16 cellular contexts compared by ENCODE assay signal in the genomic region with DNA sequence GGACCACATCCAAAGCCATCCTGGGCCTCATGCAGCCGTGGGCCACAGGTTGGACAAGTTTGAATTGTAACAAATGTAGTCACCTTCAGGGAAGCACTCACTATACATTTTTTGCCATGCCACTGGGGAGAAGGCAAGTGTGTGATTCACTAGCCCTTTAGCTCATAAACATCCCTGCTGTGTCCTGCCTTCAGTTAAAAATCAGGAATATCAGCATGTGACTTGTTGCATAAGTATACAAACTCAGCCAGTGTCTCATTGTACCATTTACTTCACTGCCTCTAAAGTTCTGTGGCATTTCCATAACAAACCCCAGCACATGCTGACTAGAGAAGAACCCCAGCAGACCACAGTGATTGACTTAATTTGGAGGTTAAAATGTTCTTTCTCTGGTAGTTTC.
A peak's percentile ranks its signal among the peaks of the same experiment; 100 is the strongest.
DNase-seq lines count a peak whose midpoint lies in the region; ATAC-seq and TF ChIP-seq lines count a peak whose summit lies in the region.
"Had no signal": no experiment of that assay in that cellular context is flagged by ENCODE, and none has a peak within 500 bp of the region (broad histone marks: within the 10 kb centered on the region; RNA-seq: fewer than 3 reads in every experiment).

No MANE protein-coding gene starts in this region.

- no peak for TF ChIP-seq CTCF in fibroblast of villous mesenchyme (IDR thresholded peaks at IDR 0.05; ENCODE audit: insufficient read depth, low read depth, low read length)

- WGBS in right cardiac atrium: 92% methylated on average over 1 of the region's 1 CpG

- H3K9me3 ChIP-seq in adipocyte (ENCODE audit: control insufficient read depth, low read length) (no peaks in the 10 kb centered on the region), right cardiac atrium (ENCODE audit: control insufficient read depth, low read length) (no peaks in the 10 kb centered on the region)
- H3K9me3 ChIP-seq: thyroid gland had no signal

- H3K27ac ChIP-seq in right cardiac atrium (ENCODE audit: low read length): no peak overlapping the region
- H3K27ac ChIP-seq: parathyroid adenoma, thyroid gland had no signal

- H3K36me3 ChIP-seq in adipocyte (ENCODE audit: control insufficient read depth, insufficient read depth, low read length, severe bottlenecking): no peaks in the 10 kb centered on the region
- H3K36me3 ChIP-seq: thyroid gland had no signal

- ATAC-seq in HG03097 (IDR thresholded peaks at IDR 0.05; ENCODE audit: low FRiP score, unreplicated experiment) (no peak), right cardiac atrium (no peak)
- ATAC-seq: activated naive CD4-positive, alpha-beta T cell treated with anti-CD3 and anti-CD28 coated beads, Interleukin-2, amount 50 U/mL, for 72 hours; GM12878; left cardiac atrium; T-cell had no signal

- in situ Hi-C loops in KBM-7 (cut with MboI; ENCODE audit: low pct_unique_long_range_greater_than_20kb, low sequenced_read_pairs): no loop called here

- H3K27me3 ChIP-seq in adipocyte (replicated peaks; ENCODE audit: control insufficient read depth, insufficient read depth, low read length) (no peaks in the 10 kb centered on the region), right cardiac atrium (ENCODE audit: control insufficient read depth, insufficient read depth) (no peaks in the 10 kb centered on the region)
- H3K27me3 ChIP-seq: thyroid gland had no signal

- peaks cover 32% of the 10 kb centered on the region for H3K4me1 ChIP-seq in adipocyte (ENCODE audit: control insufficient read depth, insufficient read depth, low read length)
- no peaks in the 10 kb centered on the region for H3K4me1 ChIP-seq in right cardiac atrium (ENCODE audit: control insufficient read depth, insufficient read depth, low read length)
- H3K4me1 ChIP-seq: parathyroid adenoma, thyroid gland had no signal

- peak overlapping the region; percentile 59 for H3K9ac ChIP-seq in adipocyte (ENCODE audit: low read length)
- H3K9ac ChIP-seq: parathyroid adenoma had no signal

- intact Hi-C loops in right cardiac atrium (cut with DNase I): no loop called here

- peak; percentile 54 for DNase-seq in GM04503 (ENCODE audit: low read depth)
- DNase-seq in adipocyte (ENCODE audit: low read depth): peak; percentile 58
- peak; percentile 83 for DNase-seq in fibroblast of villous mesenchyme (ENCODE audit: low read depth)
- peak; percentile 84 for DNase-seq in renal cortical epithelial cell (ENCODE audit: low read depth)
- DNase-seq in right cardiac atrium: no peak
- no peak for DNase-seq in stimulated activated CD4-positive, alpha-beta T cell treated with anti-CD3 and anti-CD28 coated beads, Interleukin-2, amount 100 ng/mL, for 48 hours
- no peak for DNase-seq in KBM-7
- DNase-seq: activated CD4-positive, alpha-beta T cell treated with anti-CD3 and anti-CD28 coated beads, Interleukin-2, amount 50 U/mL, for 48 hours; left cardiac atrium; NCI-H187; T-cell; thyroid gland had no signal

- H3K4me3 ChIP-seq in adipocyte (ENCODE audit: low read length) (peak overlapping the region; percentile 1), fibroblast of villous mesenchyme (ENCODE audit: low read depth, low read length) (no peak overlapping the region), right cardiac atrium (ENCODE audit: low read length) (no peak overlapping the region)
- H3K4me3 ChIP-seq: GM12878, thyroid gland had no signal

Comparison
In these comparisons a context has a peak if more than half of its experiments do, and no peak if none do; other contexts are left out.
1. DNase-seq: peak in GM04503 (single experiment), adipocyte (single experiment), fibroblast of villous mesenchyme (single experiment) and renal cortical epithelial cell (single experiment); none in right cardiac atrium (0 of 3), stimulated activated CD4-positive, alpha-beta T cell treated with anti-CD3 and anti-CD28 coated beads, Interleukin-2, amount 100 ng/mL, for 48 hours (0 of 2) and KBM-7 (single experiment).